1 cellular context compared by ENCODE assay signal in the genomic region with DNA sequence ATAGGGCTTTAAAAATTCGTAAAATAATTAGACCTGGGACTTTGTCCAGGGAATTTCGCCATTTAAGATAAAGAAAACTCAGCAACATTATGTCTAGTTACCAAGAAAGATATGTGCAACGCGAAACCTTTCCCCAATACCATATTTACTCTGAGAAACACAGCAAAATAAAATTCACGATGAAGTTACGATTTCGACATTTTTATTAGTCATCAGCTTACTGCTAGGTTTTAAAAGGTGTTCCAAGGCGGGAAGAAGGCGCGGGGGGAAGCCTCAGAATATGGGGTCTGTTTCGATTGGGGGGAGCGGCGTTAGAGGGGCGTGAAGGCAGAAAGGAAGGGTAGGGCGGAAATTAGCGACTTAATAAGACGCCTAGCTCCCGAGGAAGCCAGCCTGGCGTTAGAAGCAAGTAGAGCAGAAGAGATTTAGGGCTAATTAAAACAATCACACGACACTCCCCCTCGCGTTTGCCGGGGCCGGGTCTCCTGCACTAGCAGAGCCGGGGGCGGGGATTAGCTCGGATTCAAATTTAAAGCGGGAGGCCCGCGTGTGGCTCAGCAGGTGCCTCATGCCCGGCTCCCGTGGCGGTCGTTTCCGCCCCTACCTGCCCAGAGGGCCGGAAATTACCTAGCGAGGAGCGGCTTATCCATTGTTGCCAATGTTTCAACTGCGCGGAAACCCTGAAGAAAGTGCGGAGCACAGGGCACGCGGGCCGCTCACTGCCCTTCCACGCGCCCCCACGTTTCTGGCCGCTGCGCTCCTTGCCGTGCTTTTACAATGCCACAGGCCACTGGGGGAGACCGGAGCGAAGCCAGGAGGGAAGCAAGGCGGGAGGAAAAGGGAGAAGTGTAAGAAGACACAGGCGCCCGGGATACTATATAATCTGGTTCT.
TF ChIP-seq lines count a peak whose summit lies in the region.

No MANE protein-coding gene starts in this region.

TF ChIP-seq in K562, 482 proteins besides CTCF, POLR2A, EP300 and RAD21 (continued from another document and continues in another):
- peak; percentile 99 for TF ChIP-seq MGA (IDR thresholded peaks at IDR 0.05)
- TF ChIP-seq UBTF (IDR thresholded peaks at IDR 0.05; ENCODE audit: borderline replicate concordance in 1 of 2, low read depth in 2 of 2, low read length in 2 of 2): no peak
- TF ChIP-seq ZBTB26 (CRISPR knock-in tag; IDR thresholded peaks at IDR 0.05): no peak; the same call in 1 of the 2 replicates
- TF ChIP-seq SOX6 (IDR thresholded peaks at IDR 0.05): peak; percentile 68; the same call in 1 of the 2 replicates
- TF ChIP-seq ZNF780A (CRISPR knock-in tag; IDR thresholded peaks at IDR 0.05): no peak
- TF ChIP-seq, protein P1, sequence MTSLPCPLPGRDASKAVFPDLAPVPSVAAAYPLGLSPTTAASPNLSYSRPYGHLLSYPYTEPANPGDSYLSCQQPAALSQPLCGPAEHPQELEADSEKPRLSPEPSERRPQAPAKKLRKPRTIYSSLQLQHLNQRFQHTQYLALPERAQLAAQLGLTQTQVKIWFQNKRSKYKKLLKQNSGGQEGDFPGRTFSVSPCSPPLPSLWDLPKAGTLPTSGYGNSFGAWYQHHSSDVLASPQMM (CRISPR knock-in tag; IDR thresholded peaks at IDR 0.05): no peak
- TF ChIP-seq SMAD4 (CRISPR knock-in tag; conservative IDR thresholded peaks at IDR 0.05): peak; percentile 60; the same call in 1 of the 2 replicates
- TF ChIP-seq, protein P2, sequence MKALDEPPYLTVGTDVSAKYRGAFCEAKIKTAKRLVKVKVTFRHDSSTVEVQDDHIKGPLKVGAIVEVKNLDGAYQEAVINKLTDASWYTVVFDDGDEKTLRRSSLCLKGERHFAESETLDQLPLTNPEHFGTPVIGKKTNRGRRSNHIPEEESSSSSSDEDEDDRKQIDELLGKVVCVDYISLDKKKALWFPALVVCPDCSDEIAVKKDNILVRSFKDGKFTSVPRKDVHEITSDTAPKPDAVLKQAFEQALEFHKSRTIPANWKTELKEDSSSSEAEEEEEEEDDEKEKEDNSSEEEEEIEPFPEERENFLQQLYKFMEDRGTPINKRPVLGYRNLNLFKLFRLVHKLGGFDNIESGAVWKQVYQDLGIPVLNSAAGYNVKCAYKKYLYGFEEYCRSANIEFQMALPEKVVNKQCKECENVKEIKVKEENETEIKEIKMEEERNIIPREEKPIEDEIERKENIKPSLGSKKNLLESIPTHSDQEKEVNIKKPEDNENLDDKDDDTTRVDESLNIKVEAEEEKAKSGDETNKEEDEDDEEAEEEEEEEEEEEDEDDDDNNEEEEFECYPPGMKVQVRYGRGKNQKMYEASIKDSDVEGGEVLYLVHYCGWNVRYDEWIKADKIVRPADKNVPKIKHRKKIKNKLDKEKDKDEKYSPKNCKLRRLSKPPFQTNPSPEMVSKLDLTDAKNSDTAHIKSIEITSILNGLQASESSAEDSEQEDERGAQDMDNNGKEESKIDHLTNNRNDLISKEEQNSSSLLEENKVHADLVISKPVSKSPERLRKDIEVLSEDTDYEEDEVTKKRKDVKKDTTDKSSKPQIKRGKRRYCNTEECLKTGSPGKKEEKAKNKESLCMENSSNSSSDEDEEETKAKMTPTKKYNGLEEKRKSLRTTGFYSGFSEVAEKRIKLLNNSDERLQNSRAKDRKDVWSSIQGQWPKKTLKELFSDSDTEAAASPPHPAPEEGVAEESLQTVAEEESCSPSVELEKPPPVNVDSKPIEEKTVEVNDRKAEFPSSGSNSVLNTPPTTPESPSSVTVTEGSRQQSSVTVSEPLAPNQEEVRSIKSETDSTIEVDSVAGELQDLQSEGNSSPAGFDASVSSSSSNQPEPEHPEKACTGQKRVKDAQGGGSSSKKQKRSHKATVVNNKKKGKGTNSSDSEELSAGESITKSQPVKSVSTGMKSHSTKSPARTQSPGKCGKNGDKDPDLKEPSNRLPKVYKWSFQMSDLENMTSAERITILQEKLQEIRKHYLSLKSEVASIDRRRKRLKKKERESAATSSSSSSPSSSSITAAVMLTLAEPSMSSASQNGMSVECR (CRISPR knock-in tag; IDR thresholded peaks at IDR 0.05): peak; percentile 98
- no peak for TF ChIP-seq TCFL5 (CRISPR knock-in tag; conservative IDR thresholded peaks at IDR 0.05)
- no peak for TF ChIP-seq KHSRP (IDR thresholded peaks at IDR 0.05)
- no peak for TF ChIP-seq PHTF2 (CRISPR knock-in tag; IDR thresholded peaks at IDR 0.05)
- 0 out of 2 replicates have a peak, but pooled peaks have one; percentile 38 for TF ChIP-seq HDGF (IDR thresholded peaks at IDR 0.05)
- peak; percentile 91 for TF ChIP-seq HDAC8 (tag; IDR thresholded peaks at IDR 0.05)
- peak; percentile 96 for TF ChIP-seq MYC (IDR thresholded peaks at IDR 0.05; ENCODE audit: low read depth, low read length)
- peak; percentile 94 for TF ChIP-seq MYC (CRISPR knock-in tag; IDR thresholded peaks at IDR 0.05; ENCODE audit: borderline replicate concordance, low read depth)
- peak; percentile 14 for TF ChIP-seq NUFIP1 (IDR thresholded peaks at IDR 0.05; ENCODE audit: partially characterized antibody)
- TF ChIP-seq TRIM25 (IDR thresholded peaks at IDR 0.05; ENCODE audit: borderline replicate concordance): no peak
- TF ChIP-seq E2F3 (CRISPR knock-in tag; IDR thresholded peaks at IDR 0.05): 0 out of 2 replicates have a peak, but pooled peaks have one; percentile 14
- TF ChIP-seq ARID3A (IDR thresholded peaks at IDR 0.05; ENCODE audit: borderline replicate concordance, low read depth, low read length): peak; percentile 89
- no peak for TF ChIP-seq ZNF717 (CRISPR knock-in tag; IDR thresholded peaks at IDR 0.05)
- no peak; the same call in 1 of the 2 replicates for TF ChIP-seq PRMT5 (CRISPR knock-in tag; IDR thresholded peaks at IDR 0.05)
- TF ChIP-seq ZBTB7A (IDR thresholded peaks at IDR 0.05; ENCODE audit: borderline replicate concordance, control insufficient read depth, low read depth, low read length): peak; percentile 92; the same call in 1 of the 2 replicates
- TF ChIP-seq ZNF133 (CRISPR knock-in tag; IDR thresholded peaks at IDR 0.05): no peak
- TF ChIP-seq HDAC2 (IDR thresholded peaks at IDR 0.05): peak; percentile 94
